In the genomic region with DNA sequence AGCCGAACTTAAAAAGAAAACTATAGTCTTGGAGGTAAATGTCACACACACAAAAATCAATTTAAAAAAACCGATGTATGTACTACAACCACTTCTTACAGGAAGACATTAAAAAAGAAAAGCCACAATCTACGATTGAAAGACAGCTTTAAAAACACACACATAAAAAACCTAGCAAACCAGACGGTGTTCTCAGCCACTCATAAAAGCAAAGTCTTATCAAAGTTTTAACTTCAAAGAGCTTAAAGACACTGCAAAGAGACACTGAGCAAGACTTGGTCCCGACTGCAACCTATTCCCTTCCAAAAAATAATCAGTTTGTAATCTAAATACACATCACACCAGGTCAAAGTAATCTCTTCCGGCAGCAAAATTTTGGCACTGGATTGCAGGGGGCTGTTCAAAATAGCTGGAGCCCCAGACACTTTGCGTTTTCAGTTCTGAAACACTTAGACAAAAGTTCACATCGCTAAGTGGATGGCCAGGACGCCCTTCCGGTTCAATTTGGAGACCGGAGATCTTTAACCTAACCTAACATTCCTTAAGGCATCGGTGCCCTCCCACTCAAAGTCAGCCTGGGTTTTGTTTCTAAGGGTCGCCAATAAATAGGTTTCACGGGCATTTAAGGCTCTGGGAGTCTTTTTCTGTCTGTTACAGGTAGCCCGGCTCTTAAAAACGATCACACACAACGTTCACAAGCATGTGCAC, we compare ENCODE assay signal across 1 cellular context.
TF ChIP-seq lines count a peak whose summit lies in the region.

No MANE protein-coding gene starts in this region.

TF ChIP-seq in HCT116, 20 proteins besides CTCF, POLR2A, EP300 and RAD21 (continued from another document):
- TF ChIP-seq ZBTB33 (IDR thresholded peaks at IDR 0.05; ENCODE audit: extremely low read depth, insufficient replicate concordance, low read length) (no peak), SRF (IDR thresholded peaks at IDR 0.05; ENCODE audit: low read depth) (no peak)
